In genomic region chrX:15674899-15675489, GRCh38 we compare ENCODE assay signal across 1 cellular context.
TF ChIP-seq lines count a peak whose summit lies in the region.

No MANE protein-coding gene starts in this region.

TF ChIP-seq in K562, 482 proteins besides CTCF, POLR2A, EP300 and RAD21 (continued from another document and continues in another):
- TF ChIP-seq ZNF740 (CRISPR knock-in tag; IDR thresholded peaks at IDR 0.05) (no peak), ZNF740 (tag; IDR thresholded peaks at IDR 0.05) (no peak), ZNF143 (CRISPR knock-in tag; IDR thresholded peaks at IDR 0.05) (no peak), ZNF184 (CRISPR knock-in tag; IDR thresholded peaks at IDR 0.05) (no peak), SRF (CRISPR knock-in tag; IDR thresholded peaks at IDR 0.05) (0 out of 4 replicates have a peak, but pooled peaks of 1 of the 2 experiments have one; percentile 14), BHLHE40 (IDR thresholded peaks at IDR 0.05; ENCODE audit: low read length) (no peak), E2F3 (CRISPR knock-in tag; IDR thresholded peaks at IDR 0.05) (peak; percentile 87; the same call in 1 of the 2 replicates), POLR2B (IDR thresholded peaks at IDR 0.05; ENCODE audit: low read depth, partially characterized antibody) (peak; percentile 89), HDAC1 (IDR thresholded peaks at IDR 0.05) (peak in 1 of 2 experiments; percentile 89; a peak in 2 of 4 replicates), FOXK1 (CRISPR knock-in tag; IDR thresholded peaks at IDR 0.05; ENCODE audit: borderline replicate concordance) (peak; percentile 84), HCFC1 (IDR thresholded peaks at IDR 0.05; ENCODE audit: low read depth, low read length) (0 out of 2 replicates have a peak, but pooled peaks have one; percentile 14), TAF1 (IDR thresholded peaks at IDR 0.05; ENCODE audit: control insufficient read depth, extremely low read depth, insufficient read depth, low read length, severe bottlenecking) (peak; percentile 32), SIRT6 (IDR thresholded peaks at IDR 0.05; ENCODE audit: low read depth, low read length) (no peak), ZNF764 (CRISPR knock-in tag; IDR thresholded peaks at IDR 0.05; ENCODE audit: low read depth) (no peak), FOXA1 (IDR thresholded peaks at IDR 0.05; ENCODE audit: borderline replicate concordance) (no peak), ZNF212 (CRISPR knock-in tag; IDR thresholded peaks at IDR 0.05) (no peak), HDAC3 (IDR thresholded peaks at IDR 0.05; ENCODE audit: borderline replicate concordance, partially characterized antibody) (peak; percentile 93), ZBTB2 (IDR thresholded peaks at IDR 0.05) (no peak), PHF20 (IDR thresholded peaks at IDR 0.05; ENCODE audit: partially characterized antibody) (peak; percentile 42), NCOA1 (IDR thresholded peaks at IDR 0.05; ENCODE audit: low read depth) (peak; percentile 93; the same call in 1 of the 2 replicates), EP400 (IDR thresholded peaks at IDR 0.05) (peak; percentile 95), USF1 (CRISPR knock-in tag; IDR thresholded peaks at IDR 0.05) (peak; percentile 5), NFRKB (IDR thresholded peaks at IDR 0.05; ENCODE audit: low read depth) (peak; percentile 58; the same call in 1 of the 2 replicates), KLF6 (CRISPR knock-in tag; IDR thresholded peaks at IDR 0.05; ENCODE audit: borderline replicate concordance) (0 out of 2 replicates have a peak, but pooled peaks have one; percentile 11), ZNF24 (IDR thresholded peaks at IDR 0.05) (peak; percentile 85), ELK3 (CRISPR knock-in tag; IDR thresholded peaks at IDR 0.05) (no peak), ZNF232 (CRISPR knock-in tag; IDR thresholded peaks at IDR 0.05) (no peak), ZBTB11 (CRISPR knock-in tag; IDR thresholded peaks at IDR 0.05) (peak in 1 of 3 experiments; percentile 59; a peak in 1 of 6 replicates), GTF2E2 (tag; IDR thresholded peaks at IDR 0.05) (no peak; the same call in 1 of the 2 replicates), GMEB1 (CRISPR knock-in tag; IDR thresholded peaks at IDR 0.05) (0 out of 2 replicates have a peak, but pooled peaks have one; percentile 94), ARID1B (IDR thresholded peaks at IDR 0.05) (peak; percentile 49), DPF2 (IDR thresholded peaks at IDR 0.05) (peak; percentile 53; the same call in 1 of the 2 replicates), TAF7 (tag; IDR thresholded peaks at IDR 0.05) (peak; percentile 14; the same call in 1 of the 2 replicates), SIN3A (IDR thresholded peaks at IDR 0.05; ENCODE audit: borderline replicate concordance in 2 of 2, control insufficient read depth in 1 of 2, low read depth in 2 of 2, low read length in 2 of 2) (0 out of 4 replicates have a peak, but pooled peaks have one; percentile 46 to 85), MYNN (IDR thresholded peaks at IDR 0.05) (no peak), MYNN (CRISPR knock-in tag; IDR thresholded peaks at IDR 0.05) (no peak), ERF (CRISPR knock-in tag; IDR thresholded peaks at IDR 0.05) (no peak), ZNF717 (CRISPR knock-in tag; IDR thresholded peaks at IDR 0.05) (no peak), POLR2G (IDR thresholded peaks at IDR 0.05; ENCODE audit: low read depth, low read length) (peak; percentile 82), GATA2 (CRISPR knock-in tag; IDR thresholded peaks at IDR 0.05) (no peak), KDM5B (IDR thresholded peaks at IDR 0.05; ENCODE audit: insufficient replicate concordance, low read depth, low read length) (peak; percentile 79)
- TF ChIP-seq, protein P1, sequence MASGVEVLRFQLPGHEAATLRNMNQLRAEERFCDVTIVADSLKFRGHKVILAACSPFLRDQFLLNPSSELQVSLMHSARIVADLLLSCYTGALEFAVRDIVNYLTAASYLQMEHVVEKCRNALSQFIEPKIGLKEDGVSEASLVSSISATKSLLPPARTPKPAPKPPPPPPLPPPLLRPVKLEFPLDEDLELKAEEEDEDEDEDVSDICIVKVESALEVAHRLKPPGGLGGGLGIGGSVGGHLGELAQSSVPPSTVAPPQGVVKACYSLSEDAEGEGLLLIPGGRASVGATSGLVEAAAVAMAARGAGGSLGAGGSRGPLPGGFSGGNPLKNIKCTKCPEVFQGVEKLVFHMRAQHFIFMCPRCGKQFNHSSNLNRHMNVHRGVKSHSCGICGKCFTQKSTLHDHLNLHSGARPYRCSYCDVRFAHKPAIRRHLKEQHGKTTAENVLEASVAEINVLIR (CRISPR knock-in tag; IDR thresholded peaks at IDR 0.05): peak; percentile 46; the same call in 1 of the 2 replicates
- TF ChIP-seq, protein P2, sequence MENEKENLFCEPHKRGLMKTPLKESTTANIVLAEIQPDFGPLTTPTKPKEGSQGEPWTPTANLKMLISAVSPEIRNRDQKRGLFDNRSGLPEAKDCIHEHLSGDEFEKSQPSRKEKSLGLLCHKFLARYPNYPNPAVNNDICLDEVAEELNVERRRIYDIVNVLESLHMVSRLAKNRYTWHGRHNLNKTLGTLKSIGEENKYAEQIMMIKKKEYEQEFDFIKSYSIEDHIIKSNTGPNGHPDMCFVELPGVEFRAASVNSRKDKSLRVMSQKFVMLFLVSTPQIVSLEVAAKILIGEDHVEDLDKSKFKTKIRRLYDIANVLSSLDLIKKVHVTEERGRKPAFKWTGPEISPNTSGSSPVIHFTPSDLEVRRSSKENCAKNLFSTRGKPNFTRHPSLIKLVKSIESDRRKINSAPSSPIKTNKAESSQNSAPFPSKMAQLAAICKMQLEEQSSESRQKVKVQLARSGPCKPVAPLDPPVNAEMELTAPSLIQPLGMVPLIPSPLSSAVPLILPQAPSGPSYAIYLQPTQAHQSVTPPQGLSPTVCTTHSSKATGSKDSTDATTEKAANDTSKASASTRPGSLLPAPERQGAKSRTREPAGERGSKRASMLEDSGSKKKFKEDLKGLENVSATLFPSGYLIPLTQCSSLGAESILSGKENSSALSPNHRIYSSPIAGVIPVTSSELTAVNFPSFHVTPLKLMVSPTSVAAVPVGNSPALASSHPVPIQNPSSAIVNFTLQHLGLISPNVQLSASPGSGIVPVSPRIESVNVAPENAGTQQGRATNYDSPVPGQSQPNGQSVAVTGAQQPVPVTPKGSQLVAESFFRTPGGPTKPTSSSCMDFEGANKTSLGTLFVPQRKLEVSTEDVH (IDR thresholded peaks at IDR 0.05; ENCODE audit: low read depth, partially characterized antibody): peak; percentile 92
- TF ChIP-seq, protein P3, sequence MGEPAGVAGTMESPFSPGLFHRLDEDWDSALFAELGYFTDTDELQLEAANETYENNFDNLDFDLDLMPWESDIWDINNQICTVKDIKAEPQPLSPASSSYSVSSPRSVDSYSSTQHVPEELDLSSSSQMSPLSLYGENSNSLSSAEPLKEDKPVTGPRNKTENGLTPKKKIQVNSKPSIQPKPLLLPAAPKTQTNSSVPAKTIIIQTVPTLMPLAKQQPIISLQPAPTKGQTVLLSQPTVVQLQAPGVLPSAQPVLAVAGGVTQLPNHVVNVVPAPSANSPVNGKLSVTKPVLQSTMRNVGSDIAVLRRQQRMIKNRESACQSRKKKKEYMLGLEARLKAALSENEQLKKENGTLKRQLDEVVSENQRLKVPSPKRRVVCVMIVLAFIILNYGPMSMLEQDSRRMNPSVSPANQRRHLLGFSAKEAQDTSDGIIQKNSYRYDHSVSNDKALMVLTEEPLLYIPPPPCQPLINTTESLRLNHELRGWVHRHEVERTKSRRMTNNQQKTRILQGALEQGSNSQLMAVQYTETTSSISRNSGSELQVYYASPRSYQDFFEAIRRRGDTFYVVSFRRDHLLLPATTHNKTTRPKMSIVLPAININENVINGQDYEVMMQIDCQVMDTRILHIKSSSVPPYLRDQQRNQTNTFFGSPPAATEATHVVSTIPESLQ (CRISPR knock-in tag; IDR thresholded peaks at IDR 0.05): 0 out of 2 replicates have a peak, but pooled peaks have one; percentile 79
- TF ChIP-seq, protein P4, sequence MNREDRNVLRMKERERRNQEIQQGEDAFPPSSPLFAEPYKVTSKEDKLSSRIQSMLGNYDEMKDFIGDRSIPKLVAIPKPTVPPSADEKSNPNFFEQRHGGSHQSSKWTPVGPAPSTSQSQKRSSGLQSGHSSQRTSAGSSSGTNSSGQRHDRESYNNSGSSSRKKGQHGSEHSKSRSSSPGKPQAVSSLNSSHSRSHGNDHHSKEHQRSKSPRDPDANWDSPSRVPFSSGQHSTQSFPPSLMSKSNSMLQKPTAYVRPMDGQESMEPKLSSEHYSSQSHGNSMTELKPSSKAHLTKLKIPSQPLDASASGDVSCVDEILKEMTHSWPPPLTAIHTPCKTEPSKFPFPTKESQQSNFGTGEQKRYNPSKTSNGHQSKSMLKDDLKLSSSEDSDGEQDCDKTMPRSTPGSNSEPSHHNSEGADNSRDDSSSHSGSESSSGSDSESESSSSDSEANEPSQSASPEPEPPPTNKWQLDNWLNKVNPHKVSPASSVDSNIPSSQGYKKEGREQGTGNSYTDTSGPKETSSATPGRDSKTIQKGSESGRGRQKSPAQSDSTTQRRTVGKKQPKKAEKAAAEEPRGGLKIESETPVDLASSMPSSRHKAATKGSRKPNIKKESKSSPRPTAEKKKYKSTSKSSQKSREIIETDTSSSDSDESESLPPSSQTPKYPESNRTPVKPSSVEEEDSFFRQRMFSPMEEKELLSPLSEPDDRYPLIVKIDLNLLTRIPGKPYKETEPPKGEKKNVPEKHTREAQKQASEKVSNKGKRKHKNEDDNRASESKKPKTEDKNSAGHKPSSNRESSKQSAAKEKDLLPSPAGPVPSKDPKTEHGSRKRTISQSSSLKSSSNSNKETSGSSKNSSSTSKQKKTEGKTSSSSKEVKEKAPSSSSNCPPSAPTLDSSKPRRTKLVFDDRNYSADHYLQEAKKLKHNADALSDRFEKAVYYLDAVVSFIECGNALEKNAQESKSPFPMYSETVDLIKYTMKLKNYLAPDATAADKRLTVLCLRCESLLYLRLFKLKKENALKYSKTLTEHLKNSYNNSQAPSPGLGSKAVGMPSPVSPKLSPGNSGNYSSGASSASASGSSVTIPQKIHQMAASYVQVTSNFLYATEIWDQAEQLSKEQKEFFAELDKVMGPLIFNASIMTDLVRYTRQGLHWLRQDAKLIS (CRISPR knock-in tag; IDR thresholded peaks at IDR 0.05): 0 out of 2 replicates have a peak, but pooled peaks have one; percentile 28
